ENCODE assay signal across 17 cellular contexts in genomic region chr7:5667391-5667790, GRCh38.
DNase-seq lines count a peak whose midpoint lies in the region; ATAC-seq, FAIRE-seq and TF ChIP-seq lines count a peak whose summit lies in the region.
"Had no signal": no experiment of that assay in that cellular context is flagged by ENCODE, and none has a peak within 500 bp of the region (broad histone marks: within the 10 kb centered on the region; RNA-seq: fewer than 3 reads in every experiment).

No MANE protein-coding gene starts in this region.

- H3K27ac Mint-ChIP-seq in GM23338 (peak overlapping the region; percentile 21), Caco-2 (ENCODE audit: unreplicated experiment) (no peak overlapping the region)
- H3K27ac Mint-ChIP-seq: natural killer cell; stimulated activated naive CD8-positive, alpha-beta T cell treated with anti-CD3 and anti-CD28 coated beads, Interleukin-15, Interleukin-2, amounts not matched to agents 100 ng/mL and 50 ng/mL, for 24 hours had no signal

- H3K4me1 Mint-ChIP-seq in GM23338 (peaks cover 28% of the 10 kb centered on the region), Caco-2 (ENCODE audit: low read depth, unreplicated experiment) (no peaks in the 10 kb centered on the region)

- dilution Hi-C loops in endothelial cell of umbilical vein (cut with MboI; ENCODE audit: extremely low pct_ligation_motif_present, low sequenced_read_pairs): loop anchor here (10.0 kb wide), 1 partner anchor 173 kb away; no protein-coding TSS in a partner anchor

- CTCF ChIA-PET in endothelial cell of umbilical vein (lab: Charles Lee): interaction anchor here (0.7 to 6.0 kb wide), 7 partner anchors 8 to 427 kb away, joined by 3 to 105 read pairs (median 4); no protein-coding TSS in a partner anchor
- CTCF ChIA-PET in Caco-2 (lab: Charles Lee): interaction anchor here (0.7 to 1.3 kb wide), 2 partner anchors 11 to 266 kb away, joined by 3 to 7 read pairs; no protein-coding TSS in a partner anchor

- no peaks in the 10 kb centered on the region for H3K27me3 ChIP-seq in GM23338 (ENCODE audit: insufficient read depth)
- no peaks in the 10 kb centered on the region for H3K27me3 ChIP-seq in endothelial cell of umbilical vein (ENCODE audit: control insufficient read depth in 2 of 2, insufficient read depth in 2 of 2, low read length in 2 of 2)
- H3K27me3 ChIP-seq in prostate gland (replicated peaks; ENCODE audit: insufficient read depth): no peaks in the 10 kb centered on the region
- H3K27me3 ChIP-seq in Caco-2 (replicated peaks; ENCODE audit: control insufficient read depth, insufficient read depth, low read length): no peaks in the 10 kb centered on the region
- H3K27me3 ChIP-seq: ascending aorta had no signal

- H3K9me2 ChIP-seq in GM23338 (ENCODE audit: insufficient read depth): no peaks in the 10 kb centered on the region

- H3K36me3 ChIP-seq in GM23338 (ENCODE audit: insufficient read depth): no peaks in the 10 kb centered on the region; the same call in 1 of the 2 replicates
- peaks cover under 1 to 3% of the 10 kb centered on the region in 2 experiments for H3K36me3 ChIP-seq in endothelial cell of umbilical vein (ENCODE audit: control insufficient read depth in 2 of 2, extremely low read depth in 1 of 2, insufficient read depth in 2 of 2, low read length in 2 of 2)
- no peaks in the 10 kb centered on the region for H3K36me3 ChIP-seq in prostate gland
- H3K36me3 ChIP-seq in Caco-2 (ENCODE audit: control insufficient read depth, insufficient read depth, low read length): no peaks in the 10 kb centered on the region
- H3K36me3 ChIP-seq: WERI-Rb-1 had no signal

- H3K4me2 ChIP-seq in GM23338 (no peak overlapping the region), endothelial cell of umbilical vein (ENCODE audit: insufficient read depth, low read length) (no peak overlapping the region)

- intact Hi-C loops in endothelial cell of umbilical vein (cut with micrococcal nuclease) (loop anchor here (1.0 kb wide), 2 partner anchors 10 to 41 kb away; no protein-coding TSS in a partner anchor), prostate gland (cut with DNase I) (loop anchor here (5.0 to 10.0 kb wide), 2 partner anchors 35 to 433 kb away; no protein-coding TSS in a partner anchor), Caco-2 (cut with micrococcal nuclease; ENCODE audit: unreplicated experiment) (no loop called here)

- BruUV-seq in endothelial cell of umbilical vein (replicated peaks; lab: Mats Ljungman, UMichigan) (no TSS peak), Caco-2 (replicated peaks; lab: Mats Ljungman, UMichigan) (no TSS peak)

- H3K79me2 ChIP-seq in GM23338 (replicated peaks; ENCODE audit: insufficient read depth) (no peaks in the 10 kb centered on the region), endothelial cell of umbilical vein (ENCODE audit: control insufficient read depth, insufficient read depth, low read length) (no peaks in the 10 kb centered on the region)

- H3K9me3 Mint-ChIP-seq in GM23338 (no peaks in the 10 kb centered on the region), Caco-2 (ENCODE audit: unreplicated experiment) (no peaks in the 10 kb centered on the region)
- H3K9me3 Mint-ChIP-seq: natural killer cell; stimulated activated naive CD8-positive, alpha-beta T cell treated with anti-CD3 and anti-CD28 coated beads, Interleukin-15, Interleukin-2, amounts not matched to agents 100 ng/mL and 50 ng/mL, for 24 hours had no signal

- TF ChIP-seq POLR2A in endothelial cell of umbilical vein (IDR thresholded peaks at IDR 0.05; ENCODE audit: low read depth, low read length) (no peak), prostate gland (IDR thresholded peaks at IDR 0.05) (no peak)

- peaks cover 10% of the 10 kb centered on the region; the same call in 1 of the 2 replicates for H3F3A ChIP-seq in GM23338 (replicated peaks; ENCODE audit: low read depth)

- H3K36me3 Mint-ChIP-seq in GM23338 (ENCODE audit: low read depth) (peaks cover 6% of the 10 kb centered on the region; the same call in 1 of the 3 replicates), Caco-2 (ENCODE audit: insufficient read depth, unreplicated experiment) (peaks cover 12% of the 10 kb centered on the region)
- H3K36me3 Mint-ChIP-seq: natural killer cell had no signal

- no peaks in the 10 kb centered on the region for H3K9me1 ChIP-seq in endothelial cell of umbilical vein (replicated peaks; ENCODE audit: control insufficient read depth, extremely low read depth, insufficient read depth, low read length)

- H2AFZ ChIP-seq in GM23338 (no peak overlapping the region), endothelial cell of umbilical vein (ENCODE audit: low read depth, low read length) (no peak overlapping the region)

- H3K4me1 ChIP-seq in GM23338 (ENCODE audit: insufficient read depth) (peaks cover 7% of the 10 kb centered on the region; the same call in 1 of the 2 replicates), endothelial cell of umbilical vein (ENCODE audit: control insufficient read depth, extremely low read depth, insufficient read depth, low read length) (peaks cover 26% of the 10 kb centered on the region), prostate gland (replicated peaks) (peaks cover 5% of the 10 kb centered on the region), Caco-2 (no peaks in the 10 kb centered on the region)

- no peak overlapping the region for H3K9ac ChIP-seq in endothelial cell of umbilical vein (replicated peaks; ENCODE audit: extremely low read depth, insufficient read depth, low read length)

- 10% methylated on average over 1 of the region's 1 CpG for WGBS in prostate gland

- peak; percentile 80 for FAIRE-seq in endothelial cell of umbilical vein (lab: Jason Lieb, UNC)
- FAIRE-seq: frontal cortex had no signal

- no peak overlapping the region for H3K4me3 ChIP-seq in GM23338
- no peak overlapping the region for H3K4me3 ChIP-seq in endothelial cell of umbilical vein (replicated peaks in 1 of 3; ENCODE audit: insufficient read depth in 1 of 3, low read depth in 1 of 3, low read length in 3 of 3)
- no peak overlapping the region for H3K4me3 ChIP-seq in prostate gland
- H3K4me3 ChIP-seq in Caco-2 (ENCODE audit: low read depth, low read length): no peak overlapping the region
- H3K4me3 ChIP-seq: ascending aorta had no signal

- peak overlapping the region; percentile 16; the same call in 1 of the 2 replicates for H3K27ac ChIP-seq in GM23338 (ENCODE audit: low read depth)
- peak overlapping the region; percentile 53 for H3K27ac ChIP-seq in endothelial cell of umbilical vein (ENCODE audit: insufficient read depth, low read depth, low read length)
- peak overlapping the region; percentile 20 to 46 for H3K27ac ChIP-seq in prostate gland
- H3K27ac ChIP-seq: ascending aorta, WERI-Rb-1 had no signal

- DNase-seq in GM23338 (ENCODE audit: low spot score): no peak
- peak; percentile 85 for DNase-seq in SK-N-DZ (ENCODE audit: low spot score)
- peak; percentile 77 for DNase-seq in endothelial cell of umbilical vein (ENCODE audit: low read depth, low spot score)
- peak; percentile 26 for DNase-seq in prostate gland (ENCODE audit: low spot score)
- DNase-seq in NCI-H510A treated with DMSO at 0.1 percent for 48 hours (lab: John Stamatoyannopoulos, UW): no peak
- no peak for DNase-seq in germinal center (ENCODE audit: low spot score)
- no peak for DNase-seq in Caco-2
- DNase-seq: activated CD8-positive, alpha-beta memory T cell treated with anti-CD3 and anti-CD28 coated beads, Interleukin-2, amount 50 U/mL, for 48 hours; effector CD8-positive, alpha-beta T cell; GOT3; KBM-7; kidney glomerular epithelial cell; natural killer cell; WERI-Rb-1 had no signal

- peak; percentile 12 for ATAC-seq in GM23338
- ATAC-seq: natural killer cell had no signal

- H3K9me3 ChIP-seq in endothelial cell of umbilical vein (replicated peaks; ENCODE audit: control insufficient read depth, insufficient read depth, low read length) (no peaks in the 10 kb centered on the region), prostate gland (no peaks in the 10 kb centered on the region), Caco-2 (no peaks in the 10 kb centered on the region)
- H3K9me3 ChIP-seq: ascending aorta had no signal

- POLR2A ChIA-PET in endothelial cell of umbilical vein (lab: Charles Lee): no interaction called here
- POLR2A ChIA-PET in Caco-2 (lab: Charles Lee): no interaction called here

- H3K4me3 Mint-ChIP-seq in GM23338 (no peak overlapping the region; the same call in 2 of the 3 replicates), Caco-2 (ENCODE audit: unreplicated experiment) (no peak overlapping the region)
- H3K4me3 Mint-ChIP-seq: natural killer cell; stimulated activated naive CD8-positive, alpha-beta T cell treated with anti-CD3 and anti-CD28 coated beads, Interleukin-15, Interleukin-2, amounts not matched to agents 100 ng/mL and 50 ng/mL, for 24 hours had no signal

- H4K20me1 ChIP-seq in GM23338 (replicated peaks; ENCODE audit: insufficient read depth): no peaks in the 10 kb centered on the region
- H4K20me1 ChIP-seq in endothelial cell of umbilical vein (replicated peaks; ENCODE audit: control insufficient read depth, extremely low read depth, insufficient read depth, low read length): no peaks in the 10 kb centered on the region

- peaks cover 6% of the 10 kb centered on the region for H3K27me3 Mint-ChIP-seq in GM23338 (ENCODE audit: insufficient read depth, low read depth, poor library complexity)
- H3K27me3 Mint-ChIP-seq in Caco-2 (ENCODE audit: insufficient read depth, unreplicated experiment): no peaks in the 10 kb centered on the region
- H3K27me3 Mint-ChIP-seq: stimulated activated naive CD8-positive, alpha-beta T cell treated with anti-CD3 and anti-CD28 coated beads, Interleukin-15, Interleukin-2, amounts not matched to agents 100 ng/mL and 50 ng/mL, for 24 hours had no signal

- TF ChIP-seq CTCF in GM23338 (conservative IDR thresholded peaks at IDR 0.05; ENCODE audit: low read depth in 2 of 2): no peak
- no peak for TF ChIP-seq CTCF in endothelial cell of umbilical vein (IDR thresholded peaks at IDR 0.05; ENCODE audit: extremely low read depth in 1 of 2, insufficient read depth in 1 of 2, low read depth in 1 of 2, low read length in 2 of 2)
- TF ChIP-seq CTCF in prostate gland (IDR thresholded peaks at IDR 0.05): no peak
- TF ChIP-seq CTCF in Caco-2 (IDR thresholded peaks at IDR 0.05; ENCODE audit: insufficient read depth in 1 of 2, low read depth in 1 of 2, low read length in 1 of 2, severe bottlenecking in 1 of 2, unreplicated experiment in 1 of 2): no peak

TF ChIP-seq in GM23338, 12 proteins besides CTCF, POLR2A, EP300 and RAD21 (continues in another document):
- no peak for TF ChIP-seq ZNF331 (CRISPR knock-in tag; IDR thresholded peaks at IDR 0.05; ENCODE audit: low read depth)
- TF ChIP-seq JUNB (IDR thresholded peaks at IDR 0.05; ENCODE audit: unreplicated experiment): no peak
- TF ChIP-seq EZH2 (IDR thresholded peaks at IDR 0.05; ENCODE audit: low read depth, unreplicated experiment): no peak
- no peak for TF ChIP-seq NANOG (IDR thresholded peaks at IDR 0.05; ENCODE audit: borderline replicate concordance)

TF ChIP-seq in endothelial cell of umbilical vein, 7 proteins besides CTCF, POLR2A, EP300 and RAD21 (continues in another document):
- TF ChIP-seq MAX (IDR thresholded peaks at IDR 0.05; ENCODE audit: insufficient read depth, insufficient read length): no peak
- TF ChIP-seq FOS (IDR thresholded peaks at IDR 0.05; ENCODE audit: borderline replicate concordance, insufficient read depth, low read length): no peak

Comparison
In these comparisons a context has a peak if more than half of its experiments do, and no peak if none do; other contexts are left out.
1. DNase-seq: peak in SK-N-DZ (single experiment), endothelial cell of umbilical vein (single experiment) and prostate gland (single experiment); none in GM23338 (single experiment), NCI-H510A treated with DMSO at 0.1 percent for 48 hours (single experiment), germinal center (single experiment) and Caco-2 (0 of 2).
2. Peak in every context shown above with its lines, with median percentiles within 50 percentile points of each other: H3K27ac ChIP-seq.